Comparison of ENCODE assay signal across 1 cellular context in genomic region chr1:24737368-24738117, GRCh38.
TF ChIP-seq lines count a peak whose summit lies in the region.

No MANE protein-coding gene starts in this region.

TF ChIP-seq in HEK293T, 16 proteins besides CTCF, POLR2A, EP300 and RAD21 (continued from another document):
- TF ChIP-seq CTBP1 (IDR thresholded peaks at IDR 0.05; ENCODE audit: borderline replicate concordance) (no peak), L3MBTL2 (conservative IDR thresholded peaks at IDR 0.05) (no peak)
TF ChIP-seq in HEK293T: peak in this region for 1.
